Comparison of ENCODE assay signal across 8 cellular contexts in genomic region chr6:111113731-111114438, GRCh38. TPM values are rescaled to one million over a fixed set of nuclear protein-coding genes. Genes with fewer than 3 reads are reported as not detected.
DNase-seq lines count a peak whose midpoint lies in the region; ATAC-seq and TF ChIP-seq lines count a peak whose summit lies in the region.

No MANE protein-coding gene starts in this region.

- peaks cover 4% of the 10 kb centered on the region; the same call in 1 of the 2 replicates for H3K27me3 ChIP-seq in GM23248 (replicated peaks; ENCODE audit: insufficient read depth)

- ATAC-seq in GM18858 (IDR thresholded peaks at IDR 0.05; ENCODE audit: unreplicated experiment): no peak

- no peaks in the 10 kb centered on the region for H4K20me1 ChIP-seq in GM23248 (ENCODE audit: insufficient read depth)

- in situ Hi-C loops in GM23248 (cut with MboI): no loop called here

- H3K4me3 ChIP-seq in GM23248: no peak overlapping the region

- no peak overlapping the region for H3K4me2 ChIP-seq in GM23248 (ENCODE audit: unreplicated experiment)

- H3K27ac ChIP-seq in GM23248: no peak overlapping the region

- H3F3A ChIP-seq in GM23248 (ENCODE audit: insufficient read depth): no peaks in the 10 kb centered on the region

- H3K79me2 ChIP-seq in GM23248 (ENCODE audit: insufficient read depth): no peaks in the 10 kb centered on the region

- no peaks in the 10 kb centered on the region for H3K9me3 ChIP-seq in GM23248 (ENCODE audit: low read depth)

- WGBS in GM23248 (ENCODE audit: low coverage in 1 of 2, low lambda C conversion rate in 2 of 2, missing lambda C conversion rate in 2 of 2), 2 experiments: 5 to 7% methylated on average over 6 of the region's 6 CpGs

- TF ChIP-seq CTCF in GM20000 (IDR thresholded peaks at IDR 0.05; ENCODE audit: extremely low read depth, missing control alignments): no peak

- no peaks in the 10 kb centered on the region for H3K36me3 ChIP-seq in GM23248 (ENCODE audit: low read depth)

- peak overlapping the region; percentile 36; the same call in 1 of the 2 replicates for H2AFZ ChIP-seq in GM23248

- peak; percentile 58 for DNase-seq in GM23248
- DNase-seq in T1000 (lab: John Stamatoyannopoulos, UW): peak; percentile 2
- DNase-seq in epidermal melanocyte (ENCODE audit: insufficient read length, low spot score): peak; percentile 26
- peak; percentile 3 for DNase-seq in occipital lobe (lab: John Stamatoyannopoulos, UW)
- DNase-seq in NCI-H748 (lab: John Stamatoyannopoulos, UW; ENCODE audit: unreplicated experiment): no peak
- no peak for DNase-seq in GM20000 (ENCODE audit: low spot score)
- no peak for DNase-seq in hepatic stellate cell (ENCODE audit: low spot score)

- H3K9me2 ChIP-seq in GM23248 (ENCODE audit: insufficient read depth): no peaks in the 10 kb centered on the region

- no peaks in the 10 kb centered on the region for H3K4me1 ChIP-seq in GM23248 (ENCODE audit: insufficient read depth)

- no peak overlapping the region for H3K9ac ChIP-seq in GM23248

RNA-seq across cellular contexts. Expression of gene SLC16A10, which starts 26.6 kb away (rescaled TPM):
- not detected in 2 replicates for total RNA-seq in GM23248 (2014; rRNA removed; shearing (Covaris generic))
- not detected in 2 replicates for polyA plus RNA-seq in GM23248 (2016; fragmentation: Nextera tagmentation; extraction: Ambion mirVana)
- total RNA-seq in occipital lobe: 13.6 TPM

Comparison
In these comparisons a context has a peak if more than half of its experiments do, and no peak if none do; other contexts are left out.
1. DNase-seq: peak in GM23248 (single experiment), T1000 (single experiment), epidermal melanocyte (single experiment) and occipital lobe (single experiment); none in NCI-H748 (single experiment), GM20000 (single experiment) and hepatic stellate cell (single experiment).
2. RNA of gene SLC16A10, which starts 26.6 kb away (total RNA-seq): 13.6 TPM in occipital lobe (single experiment); not detected in GM23248; every median in the first group is over 10 times any median in the second.